8 cellular contexts compared by ENCODE assay signal in genomic region chr4:165286619-165287340, GRCh38. TPM values are rescaled to one million over a fixed set of nuclear protein-coding genes. Genes with fewer than 3 reads are reported as not detected.
DNase-seq lines count a peak whose midpoint lies in the region; ATAC-seq and FAIRE-seq lines count a peak whose summit lies in the region.
"Not testable (repeated sequence)": the region's sequence is repeated elsewhere in the genome, so short reads cannot be mapped to it uniquely, and the experiment has no call there.

No MANE protein-coding gene starts in this region.

- peak overlapping the region in 1 of 2 donors; percentile 16 for H3K27ac ChIP-seq in small intestine (ENCODE audit: low read depth in 1 of 2, low read length in 1 of 2)

- H3K27me3 ChIP-seq in small intestine (ENCODE audit: control insufficient read depth in 2 of 2, insufficient read depth in 2 of 2, low read length in 2 of 2), result not testable (repeated sequence)

- H3K4me3 Mint-ChIP-seq in T-cell, result peak overlapping the region; percentile 45 to 48 (median 46)

- H3K9me3 ChIP-seq in small intestine (ENCODE audit: control insufficient read depth, low read depth), result not testable (repeated sequence)

- H3K27ac Mint-ChIP-seq in T-cell, result peak overlapping the region; percentile 65 to 90
- peak overlapping the region in 1 of 2 donors; percentile 26 for H3K27ac Mint-ChIP-seq in activated naive CD4-positive, alpha-beta T cell treated with anti-CD3 and anti-CD28 coated beads, Interleukin-2, amount 50 U/mL, for 72 hours

- FAIRE-seq in small intestine (lab: Jason Lieb, UNC), result peak; percentile 49

- ATAC-seq in GM18498 (IDR thresholded peaks at IDR 0.05; ENCODE audit: unreplicated experiment) (peak; percentile 84), GM19328 (IDR thresholded peaks at IDR 0.05; ENCODE audit: unreplicated experiment) (peak; percentile 69), GM21723 (IDR thresholded peaks at IDR 0.05; ENCODE audit: unreplicated experiment) (peak; percentile 81), HG03039 (IDR thresholded peaks at IDR 0.05; ENCODE audit: unreplicated experiment) (peak; percentile 54), HG03520 (IDR thresholded peaks at IDR 0.05; ENCODE audit: unreplicated experiment) (peak; percentile 77), T-cell (replicated peaks in 1 of 4) (peak; percentile 40 to 57 (median 48))
- peak; percentile 56 to 63 for ATAC-seq in activated naive CD4-positive, alpha-beta T cell treated with anti-CD3 and anti-CD28 coated beads, Interleukin-2, amount 50 U/mL, for 72 hours

- peaks cover 27% of the 10 kb centered on the region for H3K36me3 Mint-ChIP-seq in T-cell
- H3K36me3 Mint-ChIP-seq in activated naive CD4-positive, alpha-beta T cell treated with anti-CD3 and anti-CD28 coated beads, Interleukin-2, amount 50 U/mL, for 72 hours, result peaks cover 12 to 36% of the 10 kb centered on the region in 2 donors

- not testable (repeated sequence) for H3K27me3 Mint-ChIP-seq in T-cell

- H3K9me3 Mint-ChIP-seq in T-cell; activated naive CD4-positive, alpha-beta T cell treated with anti-CD3 and anti-CD28 coated beads, Interleukin-2, amount 50 U/mL, for 72 hours: not testable (repeated sequence)

- WGBS in small intestine, 3 donors, result 71 to 88% (median 74%) methylated on average over 4 of the region's 4 CpGs

- CTCF ChIA-PET in T-cell (lab: Charles Lee), result not testable (repeated sequence)

- H3K4me3 ChIP-seq in small intestine (ENCODE audit: low read depth in 1 of 2, low read length in 2 of 2), result not testable (repeated sequence)

- POLR2A ChIA-PET in T-cell (lab: Charles Lee), result not testable (repeated sequence)

- not testable (repeated sequence) for H3K4me1 ChIP-seq in small intestine (ENCODE audit: control insufficient read depth in 2 of 2, insufficient read depth in 1 of 2, low read depth in 1 of 2, low read length in 1 of 2)

- peaks cover 39 to 45% (median 42%) of the 10 kb centered on the region in 3 donors for H3K4me1 Mint-ChIP-seq in T-cell

- DNase-seq in T-cell; activated naive CD4-positive, alpha-beta T cell treated with anti-CD3 and anti-CD28 coated beads, Interleukin-2, amount 50 U/mL, for 72 hours (ENCODE audit: low spot score in 2 of 2); small intestine: not testable (repeated sequence)

- H3K36me3 ChIP-seq in small intestine (ENCODE audit: control insufficient read depth in 2 of 2, insufficient read depth in 2 of 2, low read length in 2 of 2), result not testable (repeated sequence)

RNA-seq across cellular contexts. Expression of gene MSMO1, which starts 40.7 kb away (rescaled TPM):
- total RNA-seq in T-cell, result 10 to 100 TPM; 11.2 to 25.2 (median 20.6) TPM
- 10 to 100 TPM; 58.2 to 65.5 TPM for total RNA-seq in activated naive CD4-positive, alpha-beta T cell treated with anti-CD3 and anti-CD28 coated beads, Interleukin-2, amount 50 U/mL, for 72 hours
- polyA plus RNA-seq in small intestine, result 10 to 100 TPM; 18.6 to 66.5 (median 35.6) TPM
